Comparison of ENCODE assay signal across 19 cellular contexts in genomic region chr16:12238598-12238997, GRCh38.
"Had no signal": no experiment of that assay in that cellular context is flagged by ENCODE, and none has a peak within 500 bp of the region (broad histone marks: within the 10 kb centered on the region; RNA-seq: fewer than 3 reads in every experiment).

No MANE protein-coding gene starts in this region.

- H2AFZ ChIP-seq: PC-9 had no signal

- H3K27me3 ChIP-seq: Peyer's patch had no signal

- DNase-seq: KBM-7, NCI-H1105 treated with DMSO at 0.1 percent for 48 hours, NCI-H1417 treated with DMSO at 0.1 percent for 48 hours, NCI-H146, NCI-H1694 treated with DMSO at 0.1 percent for 48 hours, NCI-H1930, NCI-H2081, NCI-H2107, NCI-H2227 treated with DMSO at 0.1 percent for 48 hours, NCI-H524, NCI-H526 treated with DMSO at 0.1 percent for 48 hours, NCI-H748 treated with DMSO at 0.1 percent for 48 hours, OCI-M1, PC-9, Peyer's patch, SHP77, SK-N-SH, SW 1271 had no signal

- H3K27ac ChIP-seq: HL-60, PC-9, Peyer's patch had no signal

- H3K36me3 ChIP-seq: Peyer's patch had no signal

- H3K9me3 ChIP-seq: Peyer's patch, SK-N-SH had no signal

- H3K9me2 ChIP-seq: SK-N-SH had no signal

- H3K4me2 ChIP-seq: PC-9, SK-N-SH had no signal

- H3K4me3 ChIP-seq: PC-9, Peyer's patch had no signal

- H3K9ac ChIP-seq: SK-N-SH had no signal
